Comparison of ENCODE assay signal across 9 cellular contexts in genomic region chr15:81336568-81336967, GRCh38. TPM values are rescaled to one million over a fixed set of nuclear protein-coding genes. Genes with fewer than 3 reads are reported as not detected.
A peak's percentile ranks its signal among the peaks of the same experiment; 100 is the strongest.
DNase-seq lines count a peak whose midpoint lies in the region; ATAC-seq, FAIRE-seq and TF ChIP-seq lines count a peak whose summit lies in the region.
"Had no signal": no experiment of that assay in that cellular context is flagged by ENCODE, and none has a peak within 500 bp of the region (broad histone marks: within the 10 kb centered on the region; RNA-seq: fewer than 3 reads in every experiment).

No MANE protein-coding gene starts in this region.

- H3K27me3 ChIP-seq in AG04450 (ENCODE audit: control insufficient read depth, insufficient read depth, low read length) (no peaks in the 10 kb centered on the region), H7 (ENCODE audit: control insufficient read depth, insufficient read depth, low read length) (no peaks in the 10 kb centered on the region)

- H3K36me3 ChIP-seq in H7 (replicated peaks; ENCODE audit: control insufficient read depth, insufficient read depth, low read length): no peaks in the 10 kb centered on the region

- no peak for TF ChIP-seq POLR2A in GM12892 (IDR thresholded peaks at IDR 0.05; ENCODE audit: low read depth, low read length)

- H3K4me3 ChIP-seq in AG04450 (ENCODE audit: low read depth, low read length) (no peak overlapping the region), fibroblast of pulmonary artery (replicated peaks; ENCODE audit: low read depth, low read length) (no peak overlapping the region), H7 (ENCODE audit: insufficient read depth, low read depth, low read length) (no peak overlapping the region)

- CTCF ChIA-PET in AG04450 (lab: Charles Lee): interaction anchor here (0.6 to 5.5 kb wide), 9 partner anchors 9 to 73 kb away, joined by 3 to 23 read pairs (median 3); no protein-coding TSS in a partner anchor

- FAIRE-seq in GM12892 (lab: Jason Lieb, UNC): peak; percentile 82

- DNase-seq in AG04450 (ENCODE audit: low read depth, low spot score) (no peak), GM12892 (ENCODE audit: insufficient read length) (no peak), fibroblast of pulmonary artery (ENCODE audit: low read depth) (peak; percentile 58), NCI-H1694 treated with DMSO at 0.1 percent for 48 hours (lab: John Stamatoyannopoulos, UW) (no peak), H7 (no peak), NCI-H128 (lab: John Stamatoyannopoulos, UW; ENCODE audit: unreplicated experiment) (no peak), NCI-H2171 (lab: John Stamatoyannopoulos, UW) (no peak)
- DNase-seq: activated naive CD8-positive, alpha-beta T cell treated with anti-CD3 and anti-CD28 coated beads, Interleukin-2, amount 10 ng/mL, durations not matched to agents 7 days and 5 days had no signal

- POLR2A ChIA-PET in AG04450 (lab: Yijun Ruan, JAX): interaction anchor here (1.0 kb wide), 1 partner anchor 9 kb away, joined by 3 read pairs; no protein-coding TSS in a partner anchor

- no peak overlapping the region for H3K27ac ChIP-seq in AG04450 (ENCODE audit: low read depth, low read length)

- H3K9me3 ChIP-seq in AG04450 (ENCODE audit: control insufficient read depth, insufficient read depth, low read length): no peaks in the 10 kb centered on the region; the same call in 1 of the 2 replicates

- TF ChIP-seq CTCF in AG04450 (IDR thresholded peaks at IDR 0.05; ENCODE audit: low read depth, low read length) (peak; percentile 55), fibroblast of pulmonary artery (IDR thresholded peaks at IDR 0.05; ENCODE audit: low read length, missing control alignments) (peak; percentile 49)

- ATAC-seq in SK-N-SH treated with all-trans-retinoic acid at 6 μM for 48 hours: peak; percentile 57

TF ChIP-seq in SK-N-SH treated with all-trans-retinoic acid at 6 μM for 48 hours, 23 proteins besides CTCF, POLR2A, EP300 and RAD21:
- TF ChIP-seq ZNF565 (CRISPR knock-in tag; conservative IDR thresholded peaks at IDR 0.05; ENCODE audit: low read depth) (no peak), PATZ1 (CRISPR knock-in tag; IDR thresholded peaks at IDR 0.05; ENCODE audit: borderline replicate concordance) (no peak), ZC3H10 (CRISPR knock-in tag; IDR thresholded peaks at IDR 0.05) (no peak), SNAI2 (CRISPR knock-in tag; IDR thresholded peaks at IDR 0.05) (no peak), TOX (CRISPR knock-in tag; IDR thresholded peaks at IDR 0.05; ENCODE audit: borderline replicate concordance) (no peak), ESRRG (CRISPR knock-in tag; IDR thresholded peaks at IDR 0.05) (no peak), CSDC2 (CRISPR knock-in tag; IDR thresholded peaks at IDR 0.05) (no peak), ARNTL (CRISPR knock-in tag; IDR thresholded peaks at IDR 0.05; ENCODE audit: borderline replicate concordance, low read depth) (no peak), BACH2 (CRISPR knock-in tag; IDR thresholded peaks at IDR 0.05; ENCODE audit: borderline replicate concordance) (no peak), CREB5 (CRISPR knock-in tag; IDR thresholded peaks at IDR 0.05; ENCODE audit: low read depth) (no peak), GLIS3 (CRISPR knock-in tag; IDR thresholded peaks at IDR 0.05) (no peak), PPARA (CRISPR knock-in tag; IDR thresholded peaks at IDR 0.05; ENCODE audit: borderline replicate concordance) (no peak), ZFP30 (CRISPR knock-in tag; IDR thresholded peaks at IDR 0.05) (no peak), RARB (CRISPR knock-in tag; IDR thresholded peaks at IDR 0.05) (no peak), ZFP3 (CRISPR knock-in tag; IDR thresholded peaks at IDR 0.05) (no peak), ZNF70 (CRISPR knock-in tag; IDR thresholded peaks at IDR 0.05) (no peak)
- TF ChIP-seq, protein P1, sequence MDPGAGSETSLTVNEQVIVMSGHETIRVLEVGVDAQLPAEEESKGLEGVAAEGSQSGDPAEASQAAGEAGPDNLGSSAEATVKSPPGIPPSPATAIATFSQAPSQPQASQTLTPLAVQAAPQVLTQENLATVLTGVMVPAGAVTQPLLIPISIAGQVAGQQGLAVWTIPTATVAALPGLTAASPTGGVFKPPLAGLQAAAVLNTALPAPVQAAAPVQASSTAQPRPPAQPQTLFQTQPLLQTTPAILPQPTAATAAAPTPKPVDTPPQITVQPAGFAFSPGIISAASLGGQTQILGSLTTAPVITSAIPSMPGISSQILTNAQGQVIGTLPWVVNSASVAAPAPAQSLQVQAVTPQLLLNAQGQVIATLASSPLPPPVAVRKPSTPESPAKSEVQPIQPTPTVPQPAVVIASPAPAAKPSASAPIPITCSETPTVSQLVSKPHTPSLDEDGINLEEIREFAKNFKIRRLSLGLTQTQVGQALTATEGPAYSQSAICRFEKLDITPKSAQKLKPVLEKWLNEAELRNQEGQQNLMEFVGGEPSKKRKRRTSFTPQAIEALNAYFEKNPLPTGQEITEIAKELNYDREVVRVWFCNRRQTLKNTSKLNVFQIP (CRISPR knock-in tag; IDR thresholded peaks at IDR 0.05; ENCODE audit: borderline replicate concordance, low read depth): no peak
- TF ChIP-seq, protein P2, sequence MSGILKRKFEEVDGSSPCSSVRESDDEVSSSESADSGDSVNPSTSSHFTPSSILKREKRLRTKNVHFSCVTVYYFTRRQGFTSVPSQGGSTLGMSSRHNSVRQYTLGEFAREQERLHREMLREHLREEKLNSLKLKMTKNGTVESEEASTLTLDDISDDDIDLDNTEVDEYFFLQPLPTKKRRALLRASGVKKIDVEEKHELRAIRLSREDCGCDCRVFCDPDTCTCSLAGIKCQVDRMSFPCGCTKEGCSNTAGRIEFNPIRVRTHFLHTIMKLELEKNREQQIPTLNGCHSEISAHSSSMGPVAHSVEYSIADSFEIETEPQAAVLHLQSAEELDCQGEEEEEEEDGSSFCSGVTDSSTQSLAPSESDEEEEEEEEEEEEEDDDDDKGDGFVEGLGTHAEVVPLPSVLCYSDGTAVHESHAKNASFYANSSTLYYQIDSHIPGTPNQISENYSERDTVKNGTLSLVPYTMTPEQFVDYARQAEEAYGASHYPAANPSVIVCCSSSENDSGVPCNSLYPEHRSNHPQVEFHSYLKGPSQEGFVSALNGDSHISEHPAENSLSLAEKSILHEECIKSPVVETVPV (CRISPR knock-in tag; IDR thresholded peaks at IDR 0.05): no peak

RNA-seq across cellular contexts. Expression of gene STARD5, which starts 12.6 kb away (rescaled TPM):
- polyA plus RNA-seq in AG04450 (2011; rRNA removed): 19.0 and 20.5 TPM in 2 replicates
- 17.4 and 21.2 TPM in 2 replicates for polyA minus RNA-seq in AG04450 (2011; rRNA and poly(A)+ RNA removed)
- polyA plus RNA-seq in GM12892 (2012; ENCODE audit: missing spikeins): 4.0 TPM
- 3.4 TPM in 2 replicates for total RNA-seq in H7 (2014; rRNA removed; shearing (Covaris generic))

RNA-seq across cellular contexts. Expression of gene TMC3, which starts 37.4 kb away (rescaled TPM):
- polyA plus RNA-seq in AG04450 (2011; rRNA removed): not detected in 2 replicates
- polyA minus RNA-seq in AG04450 (2011; rRNA and poly(A)+ RNA removed): not detected in 2 replicates
- 0.13 TPM for polyA plus RNA-seq in GM12892 (2012; ENCODE audit: missing spikeins)
- not detected in 2 replicates for total RNA-seq in H7 (2014; rRNA removed; shearing (Covaris generic))
- total RNA-seq: activated naive CD8-positive, alpha-beta T cell treated with anti-CD3 and anti-CD28 coated beads, Interleukin-2, amount 10 ng/mL, durations not matched to agents 7 days and 5 days had no signal
